ENCODE assay signal across 34 cellular contexts in the genomic region with DNA sequence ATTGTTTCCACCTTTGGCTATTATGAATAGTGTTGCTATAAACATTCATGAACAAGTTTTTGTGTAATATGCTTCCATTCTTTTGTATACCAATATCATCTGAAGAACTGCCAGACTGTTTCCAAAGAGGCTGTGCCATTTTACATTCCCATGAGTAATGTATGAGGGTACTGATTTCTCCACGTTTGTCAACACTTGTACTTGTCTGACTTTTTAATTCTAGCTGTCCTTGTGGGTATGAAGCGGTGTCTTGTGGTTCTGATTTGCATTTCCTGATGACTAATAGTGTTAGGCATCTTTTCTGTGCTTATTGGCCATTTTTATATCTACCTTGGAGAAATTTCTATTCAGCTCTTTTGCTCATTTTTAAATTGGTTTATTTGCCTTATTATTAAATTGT.
"Had no signal": no experiment of that assay in that cellular context is flagged by ENCODE, and none has a peak within 500 bp of the region (broad histone marks: within the 10 kb centered on the region; RNA-seq: fewer than 3 reads in every experiment).

No MANE protein-coding gene starts in this region.

- H3K4me1 Mint-ChIP-seq: activated CD4-positive, alpha-beta T cell treated with anti-CD3 and anti-CD28 coated beads, Interleukin-2, amount 10 ng/mL, durations not matched to agents 24 days and 14 days; activated naive CD4-positive, alpha-beta T cell treated with anti-CD3 and anti-CD28 coated beads, Interleukin-2, amount 10 ng/mL, durations not matched to agents 7 days and 5 days; naive B cell; nephron progenitor cell; stimulated activated effector memory CD8-positive, alpha-beta T cell treated with anti-CD3 and anti-CD28 coated beads, Interleukin-12 subunit alpha, Interleukin-12 subunit beta, amount 100 ng/mL, for 72 hours; stimulated activated naive CD8-positive, alpha-beta T cell treated with anti-CD3 and anti-CD28 coated beads, Interleukin-15, amount 100 ng/mL, for 72 hours had no signal

- H3K27me3 Mint-ChIP-seq: dendritic cell treated with granulocyte-macrophage colony-stimulating factor and Interleukin-4, amounts not matched to agents 40 ng/mL and 50 ng/mL, for 4 days; progenitor cell of endocrine pancreas had no signal

- H3K27ac Mint-ChIP-seq: activated CD4-positive, alpha-beta memory T cell treated with anti-CD3 and anti-CD28 coated beads for 36 hours; activated CD4-positive, alpha-beta T cell treated with anti-CD3 and anti-CD28 coated beads, Interleukin-2, amount 10 ng/mL, durations not matched to agents 24 days and 14 days; activated naive CD4-positive, alpha-beta T cell treated with anti-CD3 and anti-CD28 coated beads, Interleukin-2, amount 10 ng/mL, durations not matched to agents 7 days and 5 days; activated naive CD8-positive, alpha-beta T cell treated with anti-CD3 and anti-CD28 coated beads, Interleukin-2, amount 10 ng/mL, durations not matched to agents 7 days and 5 days; activated T-helper 1 cell treated with anti-CD3 and anti-CD28 coated beads, Interleukin-12 subunit alpha, Interleukin-12 subunit beta, Interleukin-2, Interleukin-4 antibody, amounts not matched to agents 30 ng/mL and 10 ng/mL and 1 ng/mL, durations not matched to agents 14 hours and 24 hours and 36 hours; dendritic cell treated with granulocyte-macrophage colony-stimulating factor and Interleukin-4, amounts not matched to agents 40 ng/mL and 50 ng/mL, for 4 days; mesothelial cell of epicardium; naive B cell; nephron progenitor cell; progenitor cell of endocrine pancreas; stimulated activated effector memory CD8-positive, alpha-beta T cell treated with anti-CD3 and anti-CD28 coated beads, Interleukin-12 subunit alpha, Interleukin-12 subunit beta, amount 100 ng/mL, for 72 hours; stimulated activated naive CD8-positive, alpha-beta T cell treated with anti-CD3 and anti-CD28 coated beads, Interleukin-15, amount 100 ng/mL, for 72 hours had no signal

- H3K9me3 Mint-ChIP-seq: activated CD4-positive, alpha-beta T cell treated with anti-CD3 and anti-CD28 coated beads, Interleukin-2, amount 10 ng/mL, durations not matched to agents 24 days and 14 days; activated naive CD4-positive, alpha-beta T cell treated with anti-CD3 and anti-CD28 coated beads, Interleukin-2, amount 10 ng/mL, durations not matched to agents 7 days and 5 days; activated naive CD8-positive, alpha-beta T cell treated with anti-CD3 and anti-CD28 coated beads, Interleukin-2, amount 10 ng/mL, durations not matched to agents 7 days and 5 days; activated T-helper 1 cell treated with anti-CD3 and anti-CD28 coated beads, Interleukin-12 subunit alpha, Interleukin-12 subunit beta, Interleukin-2, Interleukin-4 antibody, amounts not matched to agents 30 ng/mL and 10 ng/mL and 1 ng/mL, durations not matched to agents 14 hours and 24 hours and 36 hours; nephron progenitor cell had no signal

- H3K36me3 Mint-ChIP-seq: activated CD4-positive, alpha-beta memory T cell treated with anti-CD3 and anti-CD28 coated beads for 36 hours; activated naive CD4-positive, alpha-beta T cell treated with anti-CD3 and anti-CD28 coated beads, Interleukin-2, amount 10 ng/mL, durations not matched to agents 7 days and 5 days; activated naive CD8-positive, alpha-beta T cell treated with anti-CD3 and anti-CD28 coated beads, Interleukin-2, amount 10 ng/mL, durations not matched to agents 7 days and 5 days; mesothelial cell of epicardium; naive B cell; stimulated activated effector memory CD8-positive, alpha-beta T cell treated with anti-CD3 and anti-CD28 coated beads, Interleukin-12 subunit alpha, Interleukin-12 subunit beta, amount 100 ng/mL, for 72 hours had no signal

- ATAC-seq: gastrocnemius medialis; left cardiac atrium; left ventricle myocardium superior; stimulated activated effector memory CD8-positive, alpha-beta T cell treated with anti-CD3 and anti-CD28 coated beads, Interleukin-12 subunit alpha, Interleukin-12 subunit beta, amount 100 ng/mL, for 72 hours; stimulated activated naive CD8-positive, alpha-beta T cell treated with anti-CD3 and anti-CD28 coated beads, Interleukin-15, amount 100 ng/mL, for 72 hours; upper lobe of right lung had no signal

- DNase-seq: activated CD4-positive, alpha-beta memory T cell treated with anti-CD3 and anti-CD28 coated beads for 36 hours; activated CD4-positive, alpha-beta T cell treated with anti-CD3 and anti-CD28 coated beads, Interleukin-2, amount 10 ng/mL, durations not matched to agents 24 days and 14 days; activated CD4-positive, CD25-positive, alpha-beta regulatory T cell treated with anti-CD3 and anti-CD28 coated beads, Interleukin-2, amount 50 U/mL, for 72 hours; activated CD8-positive, alpha-beta memory T cell treated with anti-CD3 and anti-CD28 coated beads, Interleukin-2, amount 50 U/mL, for 4 hours; activated gamma-delta T cell; activated naive CD4-positive, alpha-beta T cell treated with anti-CD3 and anti-CD28 coated beads, Interleukin-2, amount 10 ng/mL, durations not matched to agents 7 days and 5 days; activated naive CD8-positive, alpha-beta T cell treated with anti-CD3 and anti-CD28 coated beads, Interleukin-2, amount 10 ng/mL, durations not matched to agents 7 days and 5 days; activated T-cell treated with anti-CD3 and anti-CD28 coated beads, Interleukin-2, amount 50 U/mL, for 1 hour; amniotic stem cell; brain microvascular endothelial cell; central memory CD4-positive, alpha-beta T cell; effector CD4-positive, alpha-beta T cell; esophagus squamous epithelium; gastrocnemius medialis; glutamatergic neuron; islet precursor cell; left cardiac atrium; left ventricle myocardium superior; naive B cell; nephron progenitor cell; retina; sigmoid colon; small intestine; stimulated activated CD4-positive, alpha-beta T cell treated with anti-CD3 and anti-CD28 coated beads, Interleukin-4, amount 100 ng/mL, for 24 hours; stimulated activated naive CD8-positive, alpha-beta T cell treated with anti-CD3 and anti-CD28 coated beads, Interleukin-15, amount 100 ng/mL, for 72 hours; substantia nigra; T-helper 9 cell; thyroid gland; upper lobe of right lung had no signal

- H3K4me3 Mint-ChIP-seq: activated CD4-positive, alpha-beta memory T cell treated with anti-CD3 and anti-CD28 coated beads for 36 hours; activated CD4-positive, alpha-beta T cell treated with anti-CD3 and anti-CD28 coated beads, Interleukin-2, amount 10 ng/mL, durations not matched to agents 24 days and 14 days; activated naive CD4-positive, alpha-beta T cell treated with anti-CD3 and anti-CD28 coated beads, Interleukin-2, amount 10 ng/mL, durations not matched to agents 7 days and 5 days; activated naive CD8-positive, alpha-beta T cell treated with anti-CD3 and anti-CD28 coated beads, Interleukin-2, amount 10 ng/mL, durations not matched to agents 7 days and 5 days; activated T-helper 1 cell treated with anti-CD3 and anti-CD28 coated beads, Interleukin-12 subunit alpha, Interleukin-12 subunit beta, Interleukin-2, Interleukin-4 antibody, amounts not matched to agents 30 ng/mL and 10 ng/mL and 1 ng/mL, durations not matched to agents 14 hours and 24 hours and 36 hours; dendritic cell treated with granulocyte-macrophage colony-stimulating factor and Interleukin-4, amounts not matched to agents 40 ng/mL and 50 ng/mL, for 4 days; mesothelial cell of epicardium; naive B cell; nephron progenitor cell; stimulated activated effector memory CD8-positive, alpha-beta T cell treated with anti-CD3 and anti-CD28 coated beads, Interleukin-12 subunit alpha, Interleukin-12 subunit beta, amount 100 ng/mL, for 72 hours; stimulated activated naive CD8-positive, alpha-beta T cell treated with anti-CD3 and anti-CD28 coated beads, Interleukin-15, amount 100 ng/mL, for 72 hours had no signal
